1 cellular context compared by ENCODE assay signal in the genomic region with DNA sequence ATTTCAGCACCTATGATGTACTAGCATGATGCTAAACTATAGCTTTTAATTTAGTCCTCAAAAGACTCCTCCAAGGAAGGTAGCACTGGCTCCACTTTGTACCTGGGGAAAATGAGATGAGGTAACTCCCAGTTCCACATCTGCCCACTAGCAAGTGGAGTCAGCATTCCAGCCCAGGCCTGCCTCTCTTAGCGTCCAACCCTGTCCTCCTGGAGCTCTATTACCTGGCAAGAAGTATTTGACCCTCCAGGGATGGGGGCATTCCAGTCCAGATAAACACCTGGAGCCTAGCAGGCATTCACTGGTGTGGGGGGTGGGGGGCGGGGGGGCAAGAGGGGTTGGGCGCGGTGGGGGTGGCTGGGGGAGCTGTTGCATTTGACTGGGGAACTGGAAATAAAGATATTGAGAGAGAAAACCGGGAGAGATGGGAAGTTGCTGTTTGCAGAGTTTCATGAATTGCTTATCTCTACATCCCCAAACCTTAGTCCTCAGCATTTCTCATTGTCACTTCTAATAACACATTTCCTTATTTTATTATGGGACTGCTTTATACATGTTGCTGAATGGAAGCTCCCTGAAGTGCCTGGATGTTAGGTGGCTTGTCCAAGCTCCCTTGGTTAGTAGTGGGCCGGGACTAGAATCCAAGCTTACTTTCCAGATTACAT.
TF ChIP-seq lines count a peak whose summit lies in the region.

No MANE protein-coding gene starts in this region.

TF ChIP-seq in WTC11, 78 proteins besides CTCF, POLR2A, EP300 and RAD21 (continued from another document):
- TF ChIP-seq, protein P1, sequence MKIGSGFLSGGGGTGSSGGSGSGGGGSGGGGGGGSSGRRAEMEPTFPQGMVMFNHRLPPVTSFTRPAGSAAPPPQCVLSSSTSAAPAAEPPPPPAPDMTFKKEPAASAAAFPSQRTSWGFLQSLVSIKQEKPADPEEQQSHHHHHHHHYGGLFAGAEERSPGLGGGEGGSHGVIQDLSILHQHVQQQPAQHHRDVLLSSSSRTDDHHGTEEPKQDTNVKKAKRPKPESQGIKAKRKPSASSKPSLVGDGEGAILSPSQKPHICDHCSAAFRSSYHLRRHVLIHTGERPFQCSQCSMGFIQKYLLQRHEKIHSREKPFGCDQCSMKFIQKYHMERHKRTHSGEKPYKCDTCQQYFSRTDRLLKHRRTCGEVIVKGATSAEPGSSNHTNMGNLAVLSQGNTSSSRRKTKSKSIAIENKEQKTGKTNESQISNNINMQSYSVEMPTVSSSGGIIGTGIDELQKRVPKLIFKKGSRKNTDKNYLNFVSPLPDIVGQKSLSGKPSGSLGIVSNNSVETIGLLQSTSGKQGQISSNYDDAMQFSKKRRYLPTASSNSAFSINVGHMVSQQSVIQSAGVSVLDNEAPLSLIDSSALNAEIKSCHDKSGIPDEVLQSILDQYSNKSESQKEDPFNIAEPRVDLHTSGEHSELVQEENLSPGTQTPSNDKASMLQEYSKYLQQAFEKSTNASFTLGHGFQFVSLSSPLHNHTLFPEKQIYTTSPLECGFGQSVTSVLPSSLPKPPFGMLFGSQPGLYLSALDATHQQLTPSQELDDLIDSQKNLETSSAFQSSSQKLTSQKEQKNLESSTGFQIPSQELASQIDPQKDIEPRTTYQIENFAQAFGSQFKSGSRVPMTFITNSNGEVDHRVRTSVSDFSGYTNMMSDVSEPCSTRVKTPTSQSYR (CRISPR knock-in tag; IDR thresholded peaks at IDR 0.05): no peak
- TF ChIP-seq GABPB1 (CRISPR knock-in tag; IDR thresholded peaks at IDR 0.05) (no peak), IRF2 (CRISPR knock-in tag; IDR thresholded peaks at IDR 0.05; ENCODE audit: borderline replicate concordance, low read depth) (no peak)
